ENCODE assay signal across 1 cellular context in the genomic region with DNA sequence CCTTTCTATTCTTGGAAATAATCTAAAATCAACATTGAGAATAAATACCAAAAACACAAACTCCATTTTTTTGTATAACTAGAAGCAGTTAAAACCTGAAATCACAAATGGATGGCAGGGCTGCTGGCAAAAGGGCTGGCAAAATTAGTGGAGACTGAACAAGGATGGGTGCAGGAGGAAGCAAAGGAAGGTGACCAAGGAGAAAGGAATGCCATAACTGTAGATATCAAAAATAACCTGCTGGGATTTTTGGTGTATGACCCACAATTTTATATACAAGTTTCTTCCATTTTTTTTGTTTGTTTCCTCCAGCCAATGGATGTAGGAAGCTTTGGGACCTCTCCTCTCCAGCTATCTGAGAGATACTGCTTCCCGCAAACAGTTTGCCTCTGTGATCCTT.
TF ChIP-seq lines count a peak whose summit lies in the region.

No MANE protein-coding gene starts in this region.

TF ChIP-seq in WTC11, 78 proteins besides CTCF, POLR2A, EP300 and RAD21 (continued from another document):
- TF ChIP-seq, protein P1, sequence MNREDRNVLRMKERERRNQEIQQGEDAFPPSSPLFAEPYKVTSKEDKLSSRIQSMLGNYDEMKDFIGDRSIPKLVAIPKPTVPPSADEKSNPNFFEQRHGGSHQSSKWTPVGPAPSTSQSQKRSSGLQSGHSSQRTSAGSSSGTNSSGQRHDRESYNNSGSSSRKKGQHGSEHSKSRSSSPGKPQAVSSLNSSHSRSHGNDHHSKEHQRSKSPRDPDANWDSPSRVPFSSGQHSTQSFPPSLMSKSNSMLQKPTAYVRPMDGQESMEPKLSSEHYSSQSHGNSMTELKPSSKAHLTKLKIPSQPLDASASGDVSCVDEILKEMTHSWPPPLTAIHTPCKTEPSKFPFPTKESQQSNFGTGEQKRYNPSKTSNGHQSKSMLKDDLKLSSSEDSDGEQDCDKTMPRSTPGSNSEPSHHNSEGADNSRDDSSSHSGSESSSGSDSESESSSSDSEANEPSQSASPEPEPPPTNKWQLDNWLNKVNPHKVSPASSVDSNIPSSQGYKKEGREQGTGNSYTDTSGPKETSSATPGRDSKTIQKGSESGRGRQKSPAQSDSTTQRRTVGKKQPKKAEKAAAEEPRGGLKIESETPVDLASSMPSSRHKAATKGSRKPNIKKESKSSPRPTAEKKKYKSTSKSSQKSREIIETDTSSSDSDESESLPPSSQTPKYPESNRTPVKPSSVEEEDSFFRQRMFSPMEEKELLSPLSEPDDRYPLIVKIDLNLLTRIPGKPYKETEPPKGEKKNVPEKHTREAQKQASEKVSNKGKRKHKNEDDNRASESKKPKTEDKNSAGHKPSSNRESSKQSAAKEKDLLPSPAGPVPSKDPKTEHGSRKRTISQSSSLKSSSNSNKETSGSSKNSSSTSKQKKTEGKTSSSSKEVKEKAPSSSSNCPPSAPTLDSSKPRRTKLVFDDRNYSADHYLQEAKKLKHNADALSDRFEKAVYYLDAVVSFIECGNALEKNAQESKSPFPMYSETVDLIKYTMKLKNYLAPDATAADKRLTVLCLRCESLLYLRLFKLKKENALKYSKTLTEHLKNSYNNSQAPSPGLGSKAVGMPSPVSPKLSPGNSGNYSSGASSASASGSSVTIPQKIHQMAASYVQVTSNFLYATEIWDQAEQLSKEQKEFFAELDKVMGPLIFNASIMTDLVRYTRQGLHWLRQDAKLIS (CRISPR knock-in tag; IDR thresholded peaks at IDR 0.05; ENCODE audit: borderline replicate concordance), result no peak
- TF ChIP-seq NR2C2 (CRISPR knock-in tag; IDR thresholded peaks at IDR 0.05), result no peak
- TF ChIP-seq TEAD1 (CRISPR knock-in tag; IDR thresholded peaks at IDR 0.05), result no peak
- TF ChIP-seq, protein P2, sequence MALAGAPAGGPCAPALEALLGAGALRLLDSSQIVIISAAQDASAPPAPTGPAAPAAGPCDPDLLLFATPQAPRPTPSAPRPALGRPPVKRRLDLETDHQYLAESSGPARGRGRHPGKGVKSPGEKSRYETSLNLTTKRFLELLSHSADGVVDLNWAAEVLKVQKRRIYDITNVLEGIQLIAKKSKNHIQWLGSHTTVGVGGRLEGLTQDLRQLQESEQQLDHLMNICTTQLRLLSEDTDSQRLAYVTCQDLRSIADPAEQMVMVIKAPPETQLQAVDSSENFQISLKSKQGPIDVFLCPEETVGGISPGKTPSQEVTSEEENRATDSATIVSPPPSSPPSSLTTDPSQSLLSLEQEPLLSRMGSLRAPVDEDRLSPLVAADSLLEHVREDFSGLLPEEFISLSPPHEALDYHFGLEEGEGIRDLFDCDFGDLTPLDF (CRISPR knock-in tag; IDR thresholded peaks at IDR 0.05), result no peak
- TF ChIP-seq, protein P3, sequence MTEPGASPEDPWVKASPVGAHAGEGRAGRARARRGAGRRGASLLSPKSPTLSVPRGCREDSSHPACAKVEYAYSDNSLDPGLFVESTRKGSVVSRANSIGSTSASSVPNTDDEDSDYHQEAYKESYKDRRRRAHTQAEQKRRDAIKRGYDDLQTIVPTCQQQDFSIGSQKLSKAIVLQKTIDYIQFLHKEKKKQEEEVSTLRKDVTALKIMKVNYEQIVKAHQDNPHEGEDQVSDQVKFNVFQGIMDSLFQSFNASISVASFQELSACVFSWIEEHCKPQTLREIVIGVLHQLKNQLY (CRISPR knock-in tag; IDR thresholded peaks at IDR 0.05), result no peak
- TF ChIP-seq CBFB (CRISPR knock-in tag; IDR thresholded peaks at IDR 0.05; ENCODE audit: low read depth), result no peak
